In genomic region chr22:44398791-44399190, GRCh38 we compare ENCODE assay signal across 17 cellular contexts.
DNase-seq lines count a peak whose midpoint lies in the region; ATAC-seq and TF ChIP-seq lines count a peak whose summit lies in the region.
"Had no signal": no experiment of that assay in that cellular context is flagged by ENCODE, and none has a peak within 500 bp of the region (broad histone marks: within the 10 kb centered on the region; RNA-seq: fewer than 3 reads in every experiment).

No MANE protein-coding gene starts in this region.

- H3K27me3 ChIP-seq in Peyer's patch (no peaks in the 10 kb centered on the region), right atrium auricular region (no peaks in the 10 kb centered on the region), spleen (replicated peaks in 1 of 7) (peaks cover 0 to 31% (median 0%) of the 10 kb centered on the region in 7 donors)
- H3K27me3 ChIP-seq: vagina had no signal

- 67 to 82% (median 75%) methylated on average over 7 of the region's 7 CpGs for WGBS in spleen, 5 donors

- H3K9me3 ChIP-seq in Peyer's patch (no peaks in the 10 kb centered on the region), right atrium auricular region (no peaks in the 10 kb centered on the region), spleen (no peaks in the 10 kb centered on the region)
- H3K9me3 ChIP-seq: A549, vagina had no signal

- DNase-seq in activated CD8-positive, alpha-beta memory T cell treated with anti-CD3 and anti-CD28 coated beads for 24 hours, result peak; percentile 50
- no peak for DNase-seq in activated CD8-positive, alpha-beta memory T cell treated with anti-CD3 and anti-CD28 coated beads, Interleukin-2, amount 50 U/mL, for 4 hours
- DNase-seq in Peyer's patch (peak; percentile 12 to 26 (median 13)), right atrium auricular region (ENCODE audit: low spot score) (peak; percentile 57), spleen (peak; percentile 51)
- DNase-seq: activated CD4-positive, alpha-beta T cell treated with anti-CD3 and anti-CD28 coated beads, Interleukin-2, amount 10 ng/mL, durations not matched to agents 24 days and 14 days; midbrain; NCI-H1417 treated with DMSO at 0.1 percent for 48 hours; NCI-H526 had no signal

- no peaks in the 10 kb centered on the region for H3K4me1 ChIP-seq in Peyer's patch
- H3K4me1 ChIP-seq in right atrium auricular region, result no peaks in the 10 kb centered on the region
- peaks cover 0 to 12% (median 2%) of the 10 kb centered on the region in 6 donors for H3K4me1 ChIP-seq in spleen
- H3K4me1 ChIP-seq: A549, vagina had no signal

- no peaks in the 10 kb centered on the region for H3K36me3 Mint-ChIP-seq in activated T-helper 17 cell treated with anti-CD3 and anti-CD28 coated beads, Interleukin-2, amount 50 U/mL, for 72 hours (ENCODE audit: low read depth)
- H3K36me3 Mint-ChIP-seq: activated naive CD4-positive, alpha-beta T cell treated with anti-CD3 and anti-CD28 coated beads, Interleukin-2, amount 50 U/mL, for 72 hours had no signal

- no peaks in the 10 kb centered on the region for H3K4me1 Mint-ChIP-seq in activated T-helper 17 cell treated with anti-CD3 and anti-CD28 coated beads, Interleukin-2, amount 50 U/mL, for 72 hours

- intact Hi-C loops in spleen (cut with DNase I; ENCODE audit: low total_unique reads), result no loop called here

- no peaks in the 10 kb centered on the region for H3K27me3 Mint-ChIP-seq in activated T-helper 17 cell treated with anti-CD3 and anti-CD28 coated beads, Interleukin-2, amount 50 U/mL, for 72 hours

- TF ChIP-seq POLR2A in Peyer's patch (IDR thresholded peaks at IDR 0.05), result no peak
- no peak for TF ChIP-seq POLR2A in spleen (IDR thresholded peaks at IDR 0.05)

- TF ChIP-seq CTCF in Peyer's patch (IDR thresholded peaks at IDR 0.05) (no peak), right atrium auricular region (IDR thresholded peaks at IDR 0.05) (no peak), spleen (IDR thresholded peaks at IDR 0.05 in 8 of 11, conservative IDR thresholded peaks at IDR 0.05 in 3 of 11) (no peak)

- H3K9me3 Mint-ChIP-seq in activated T-helper 17 cell treated with anti-CD3 and anti-CD28 coated beads, Interleukin-2, amount 50 U/mL, for 72 hours, result no peaks in the 10 kb centered on the region
- H3K9me3 Mint-ChIP-seq: activated CD4-positive, alpha-beta T cell treated with anti-CD3 and anti-CD28 coated beads, Interleukin-2, amount 10 ng/mL, durations not matched to agents 24 days and 14 days; activated naive CD4-positive, alpha-beta T cell treated with anti-CD3 and anti-CD28 coated beads, Interleukin-2, amount 50 U/mL, for 72 hours had no signal

- no peak overlapping the region for H3K27ac ChIP-seq in Peyer's patch
- H3K27ac ChIP-seq in right atrium auricular region, result no peak overlapping the region
- no peak overlapping the region for H3K27ac ChIP-seq in spleen
- H3K27ac ChIP-seq: A549, C4-2B, vagina had no signal

- no peak for ATAC-seq in HG03457 (IDR thresholded peaks at IDR 0.05; ENCODE audit: unreplicated experiment)
- no peak for ATAC-seq in HG02973 (IDR thresholded peaks at IDR 0.05; ENCODE audit: unreplicated experiment)
- no peak for ATAC-seq in activated T-helper 17 cell treated with anti-CD3 and anti-CD28 coated beads, Interleukin-2, amount 50 U/mL, for 72 hours (replicated peaks)
- ATAC-seq: A549; activated naive CD4-positive, alpha-beta T cell treated with anti-CD3 and anti-CD28 coated beads, Interleukin-2, amount 50 U/mL, for 72 hours; left colon had no signal

- no peaks in the 10 kb centered on the region for H3K36me3 ChIP-seq in Peyer's patch
- no peaks in the 10 kb centered on the region for H3K36me3 ChIP-seq in right atrium auricular region
- no peaks in the 10 kb centered on the region for H3K36me3 ChIP-seq in spleen
- H3K36me3 ChIP-seq: vagina had no signal

- H3K4me3 Mint-ChIP-seq in activated T-helper 17 cell treated with anti-CD3 and anti-CD28 coated beads, Interleukin-2, amount 50 U/mL, for 72 hours, result no peak overlapping the region
- H3K4me3 Mint-ChIP-seq: activated CD4-positive, alpha-beta T cell treated with anti-CD3 and anti-CD28 coated beads, Interleukin-2, amount 10 ng/mL, durations not matched to agents 24 days and 14 days had no signal

- H3K4me3 ChIP-seq in Peyer's patch, result no peak overlapping the region
- no peak overlapping the region for H3K4me3 ChIP-seq in right atrium auricular region
- no peak overlapping the region for H3K4me3 ChIP-seq in spleen
- H3K4me3 ChIP-seq: A549, vagina had no signal

- no peak overlapping the region for H3K27ac Mint-ChIP-seq in activated T-helper 17 cell treated with anti-CD3 and anti-CD28 coated beads, Interleukin-2, amount 50 U/mL, for 72 hours
- H3K27ac Mint-ChIP-seq: activated CD4-positive, alpha-beta T cell treated with anti-CD3 and anti-CD28 coated beads, Interleukin-2, amount 10 ng/mL, durations not matched to agents 24 days and 14 days; activated naive CD4-positive, alpha-beta T cell treated with anti-CD3 and anti-CD28 coated beads, Interleukin-2, amount 50 U/mL, for 72 hours had no signal
